ENCODE assay signal across 8 cellular contexts in the genomic region with DNA sequence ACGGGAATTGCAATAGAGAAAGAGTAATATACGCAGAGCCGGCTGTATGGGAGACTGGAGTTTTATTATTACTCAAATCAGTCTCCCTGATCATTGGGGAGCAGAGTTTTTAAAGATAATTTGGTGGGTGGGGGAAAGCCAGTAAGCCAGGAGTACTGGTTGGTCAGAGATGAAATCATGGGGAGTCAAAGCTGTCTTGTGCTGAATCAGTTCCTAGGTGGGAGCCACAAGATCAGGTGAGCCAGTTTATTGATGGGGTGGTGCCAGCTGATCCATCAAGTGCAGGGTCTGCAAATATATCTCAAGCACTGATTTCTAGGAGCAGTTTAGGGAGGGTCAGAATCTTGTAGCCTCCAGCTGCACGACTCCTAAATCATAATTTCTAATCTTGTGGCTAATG.
DNase-seq lines count a peak whose midpoint lies in the region; ATAC-seq, FAIRE-seq and TF ChIP-seq lines count a peak whose summit lies in the region.
"Not testable (repeated sequence)": the region's sequence is repeated elsewhere in the genome, so short reads cannot be mapped to it uniquely, and the experiment has no call there.

No MANE protein-coding gene starts in this region.

- H4K91ac ChIP-seq in H1 (replicated peaks; ENCODE audit: insufficient read length, low read length): not testable (repeated sequence)
- H4K91ac ChIP-seq in trophoblast cell (ENCODE audit: low read depth, low read length): peak overlapping the region; percentile 64

- not testable (repeated sequence) for H3K79me1 ChIP-seq in H1 (ENCODE audit: low read depth, low read length); trophoblast cell (ENCODE audit: low read length)

- H3K9ac ChIP-seq in H1 (replicated peaks in 1 of 4; ENCODE audit: extremely low read depth in 1 of 4, low read depth in 3 of 4, low read length in 3 of 4); trophoblast cell (ENCODE audit: low read length): not testable (repeated sequence)

- H3K4me3 Mint-ChIP-seq in CD8-positive, alpha-beta T cell; T-helper 17 cell; activated CD4-positive, alpha-beta memory T cell treated with anti-CD3 and anti-CD28 coated beads for 36 hours: not testable (repeated sequence)
- peak overlapping the region; percentile 46 to 51 for H3K4me3 Mint-ChIP-seq in activated T-cell treated with anti-CD3 and anti-CD28 coated beads, Interleukin-2, amount 50 U/mL, for 72 hours
- peak overlapping the region; percentile 68 for H3K4me3 Mint-ChIP-seq in activated naive CD8-positive, alpha-beta T cell

- H2BK12ac ChIP-seq in H1 (ENCODE audit: low read depth, low read length): 0 out of 2 replicates have a peak overlapping the region, but pooled peaks have one; percentile 51
- H2BK12ac ChIP-seq in trophoblast cell (ENCODE audit: low read length): not testable (repeated sequence)

- WGBS in H1 (ENCODE audit: extremely low coverage in 1 of 2, insufficient coverage in 1 of 2, insufficient read length in 1 of 2, insufficient replicate concordance in 2 of 2, low coverage in 1 of 2, low lambda C conversion rate in 2 of 2, missing lambda C conversion rate in 1 of 2), 2 experiments: 80% methylated on average over 4 of the region's 4 CpGs; no CpG with 5 or more reads in 1 of the 2 experiments
- WGBS in trophoblast cell (ENCODE audit: extremely low coverage, insufficient coverage, insufficient read length): no CpG with 5 or more reads among the region's 4 CpGs

- H3K9me3 Mint-ChIP-seq in CD8-positive, alpha-beta T cell; activated CD4-positive, alpha-beta memory T cell treated with anti-CD3 and anti-CD28 coated beads for 36 hours; activated T-cell treated with anti-CD3 and anti-CD28 coated beads, Interleukin-2, amount 50 U/mL, for 72 hours; activated naive CD8-positive, alpha-beta T cell (ENCODE audit: low read depth): not testable (repeated sequence)

- CTCF ChIA-PET in CD8-positive, alpha-beta T cell (lab: Charles Lee): interaction anchor here (1.0 to 1.2 kb wide), 2 partner anchors 9 to 120 kb away, joined by 4 read pairs; no protein-coding TSS in a partner anchor
- CTCF ChIA-PET in activated CD4-positive, alpha-beta memory T cell treated with anti-CD3 and anti-CD28 coated beads for 36 hours (lab: Charles Lee): interaction anchor here (1.3 to 4.8 kb wide), 3 partner anchors 9 to 78 kb away, joined by 5 to 39 read pairs (median 5); no protein-coding TSS in a partner anchor
- CTCF ChIA-PET in H1 (lab: Charles Lee; ENCODE audit: partially characterized antibody): interaction anchor here (0.7 to 6.5 kb wide), 7 partner anchors 9 to 319 kb away, joined by 3 to 54 read pairs (median 4); no protein-coding TSS in a partner anchor

- peaks cover 57% of the 10 kb centered on the region for H3K4me1 Mint-ChIP-seq in CD8-positive, alpha-beta T cell (ENCODE audit: low read depth)
- peaks cover 19% of the 10 kb centered on the region for H3K4me1 Mint-ChIP-seq in T-helper 17 cell
- H3K4me1 Mint-ChIP-seq in activated CD4-positive, alpha-beta memory T cell treated with anti-CD3 and anti-CD28 coated beads for 36 hours (ENCODE audit: low read depth): peaks cover 87% of the 10 kb centered on the region
- peaks cover 94% of the 10 kb centered on the region for H3K4me1 Mint-ChIP-seq in activated T-cell treated with anti-CD3 and anti-CD28 coated beads, Interleukin-2, amount 50 U/mL, for 72 hours (ENCODE audit: low read depth)
- H3K4me1 Mint-ChIP-seq in activated naive CD8-positive, alpha-beta T cell (ENCODE audit: low read depth): peaks cover 96% of the 10 kb centered on the region

- H2BK15ac ChIP-seq in H1 (ENCODE audit: low read length): not testable (repeated sequence)

- not testable (repeated sequence) for TF ChIP-seq CTCF in CD8-positive, alpha-beta T cell (IDR thresholded peaks at IDR 0.05); H1 (IDR thresholded peaks at IDR 0.05; ENCODE audit: control extremely low read depth in 1 of 3, insufficient read depth in 1 of 3, low read depth in 1 of 3, low read length in 3 of 3); vagina (IDR thresholded peaks at IDR 0.05)

- not testable (repeated sequence) for H3K9me3 ChIP-seq in CD8-positive, alpha-beta T cell (ENCODE audit: low read length); T-helper 17 cell (ENCODE audit: control insufficient read depth, low read length, poor library complexity, severe bottlenecking); H1 (ENCODE audit: insufficient read depth in 2 of 2, low read depth in 1 of 2, low read length in 1 of 2); trophoblast cell (ENCODE audit: insufficient read depth, low read depth, low read length); vagina

- not testable (repeated sequence) for H3K27ac ChIP-seq in CD8-positive, alpha-beta T cell (ENCODE audit: low read depth, low read length); H1 (ENCODE audit: low read depth, low read length)
- H3K27ac ChIP-seq in trophoblast cell (ENCODE audit: low read depth, low read length) (peak overlapping the region; percentile 33), vagina (peak overlapping the region; percentile 1)

- H4K12ac ChIP-seq in trophoblast cell (ENCODE audit: low read depth, low read length): not testable (repeated sequence)

- not testable (repeated sequence) for H4K5ac ChIP-seq in H1 (ENCODE audit: insufficient read length, low read depth, low read length)

- H2BK20ac ChIP-seq in H1 (ENCODE audit: low read length): peak overlapping the region; percentile 91; the same call in 1 of the 2 replicates

- not testable (repeated sequence) for TF ChIP-seq EP300 in H1 (IDR thresholded peaks at IDR 0.05; ENCODE audit: borderline replicate concordance in 1 of 2, low read depth in 2 of 2, low read length in 2 of 2)

- H3K23ac ChIP-seq in H1 (ENCODE audit: insufficient read length); trophoblast cell (ENCODE audit: low read length): not testable (repeated sequence)

- not testable (repeated sequence) for H3K18ac ChIP-seq in H1 (ENCODE audit: extremely low read depth, low read length); trophoblast cell (ENCODE audit: low read length)

- not testable (repeated sequence) for H3K36me3 ChIP-seq in CD8-positive, alpha-beta T cell (ENCODE audit: insufficient read depth, low read length); H1 (ENCODE audit: control insufficient read depth in 2 of 4, insufficient read depth in 4 of 4, low read length in 3 of 4); trophoblast cell (ENCODE audit: control insufficient read depth in 1 of 2, insufficient read depth in 2 of 2, low read length in 2 of 2); vagina

- TF ChIP-seq POLR2A in H1 (IDR thresholded peaks at IDR 0.05; ENCODE audit: control extremely low read depth in 1 of 2, low read depth in 2 of 2, low read length in 2 of 2); vagina (IDR thresholded peaks at IDR 0.05): not testable (repeated sequence)

- intact Hi-C loops in CD8-positive, alpha-beta T cell (cut with DNase I, micrococcal nuclease); vagina (cut with DNase I): not testable (repeated sequence)
- intact Hi-C loops in activated CD4-positive, alpha-beta memory T cell treated with anti-CD3 and anti-CD28 coated beads for 36 hours (cut with micrococcal nuclease): loop anchor here (10.0 kb wide), 1 partner anchor 649 kb away; no protein-coding TSS in a partner anchor

- H2AFZ ChIP-seq in H1 (ENCODE audit: low read length); trophoblast cell (ENCODE audit: insufficient read depth, low read length, poor library complexity): not testable (repeated sequence)

- not testable (repeated sequence) for H3K56ac ChIP-seq in H1 (replicated peaks; ENCODE audit: insufficient read length, low read depth, low read length)

- not testable (repeated sequence) for H3K23me2 ChIP-seq in H1 (ENCODE audit: low read depth, low read length)

- not testable (repeated sequence) for ATAC-seq in CD8-positive, alpha-beta T cell; T-helper 17 cell
- ATAC-seq in activated T-cell treated with anti-CD3 and anti-CD28 coated beads, Interleukin-2, amount 50 U/mL, for 72 hours (replicated peaks in 1 of 2): peak; percentile 8 to 12

- H3K14ac ChIP-seq in H1 (ENCODE audit: insufficient read length); trophoblast cell (ENCODE audit: low read length): not testable (repeated sequence)

- not testable (repeated sequence) for H3K36me3 Mint-ChIP-seq in CD8-positive, alpha-beta T cell; T-helper 17 cell (ENCODE audit: low read depth); activated CD4-positive, alpha-beta memory T cell treated with anti-CD3 and anti-CD28 coated beads for 36 hours; activated naive CD8-positive, alpha-beta T cell
- H3K36me3 Mint-ChIP-seq in activated T-cell treated with anti-CD3 and anti-CD28 coated beads, Interleukin-2, amount 50 U/mL, for 72 hours (ENCODE audit: insufficient read depth in 2 of 2): peaks cover 8 to 17% of the 10 kb centered on the region in 2 donors

- H3K79me2 ChIP-seq in H1 (ENCODE audit: control insufficient read depth in 1 of 2, insufficient read depth in 2 of 2, low read length in 2 of 2); trophoblast cell (ENCODE audit: control insufficient read depth, insufficient read depth, low read length, poor library complexity): not testable (repeated sequence)

- peak overlapping the region; percentile 61 for H2BK120ac ChIP-seq in H1 (replicated peaks; ENCODE audit: low read depth, low read length)
- H2BK120ac ChIP-seq in trophoblast cell (ENCODE audit: insufficient read depth, low read length, poor library complexity): peak overlapping the region; percentile 17

- peaks cover 48% of the 10 kb centered on the region for H3K4me1 ChIP-seq in CD8-positive, alpha-beta T cell (ENCODE audit: insufficient read depth, low read length)
- H3K4me1 ChIP-seq in H1 (replicated peaks in 1 of 4; ENCODE audit: control insufficient read depth in 3 of 4, insufficient read depth in 4 of 4, low read length in 3 of 4); trophoblast cell (ENCODE audit: control insufficient read depth in 1 of 2, insufficient read depth in 2 of 2, low read length in 2 of 2): not testable (repeated sequence)
- peaks cover 16% of the 10 kb centered on the region for H3K4me1 ChIP-seq in vagina

- H3K27me3 Mint-ChIP-seq in CD8-positive, alpha-beta T cell (ENCODE audit: low read depth); activated CD4-positive, alpha-beta memory T cell treated with anti-CD3 and anti-CD28 coated beads for 36 hours; activated T-cell treated with anti-CD3 and anti-CD28 coated beads, Interleukin-2, amount 50 U/mL, for 72 hours (ENCODE audit: low read depth); activated naive CD8-positive, alpha-beta T cell: not testable (repeated sequence)
- H3K27me3 Mint-ChIP-seq in T-helper 17 cell: peaks cover 19% of the 10 kb centered on the region

- not testable (repeated sequence) for H3K4me3 ChIP-seq in CD8-positive, alpha-beta T cell (ENCODE audit: low read depth, low read length); H1 (ENCODE audit: extremely low read depth in 1 of 4, insufficient read depth in 2 of 4, low read depth in 3 of 4, low read length in 4 of 4); trophoblast cell (ENCODE audit: low read depth, low read length); vagina

- POLR2A ChIA-PET in CD8-positive, alpha-beta T cell (lab: Charles Lee); H1 (lab: Charles Lee; ENCODE audit: partially characterized antibody): not testable (repeated sequence)
- POLR2A ChIA-PET in activated CD4-positive, alpha-beta memory T cell treated with anti-CD3 and anti-CD28 coated beads for 36 hours (lab: Charles Lee): interaction anchor here (0.7 to 1.0 kb wide), 3 partner anchors 9 to 75 kb away, joined by 3 to 4 read pairs (median 3); no protein-coding TSS in a partner anchor

- FAIRE-seq in H1 (lab: Jason Lieb, UNC): not testable (repeated sequence)

- H4K20me1 ChIP-seq in H1 (replicated peaks in 1 of 2; ENCODE audit: control insufficient read depth in 1 of 2, insufficient read depth in 2 of 2, low read length in 2 of 2): not testable (repeated sequence)

- H2AK5ac ChIP-seq in H1 (ENCODE audit: low read depth, low read length); trophoblast cell (ENCODE audit: low read length): not testable (repeated sequence)

- H3K27ac Mint-ChIP-seq in CD8-positive, alpha-beta T cell: peak overlapping the region; percentile 46
- peak overlapping the region; percentile 9 for H3K27ac Mint-ChIP-seq in T-helper 17 cell
- peak overlapping the region; percentile 89 for H3K27ac Mint-ChIP-seq in activated CD4-positive, alpha-beta memory T cell treated with anti-CD3 and anti-CD28 coated beads for 36 hours
- H3K27ac Mint-ChIP-seq in activated T-cell treated with anti-CD3 and anti-CD28 coated beads, Interleukin-2, amount 50 U/mL, for 72 hours: not testable (repeated sequence)
- H3K27ac Mint-ChIP-seq in activated naive CD8-positive, alpha-beta T cell: peak overlapping the region; percentile 97

- H3K27me3 ChIP-seq in CD8-positive, alpha-beta T cell (ENCODE audit: insufficient read depth, low read length); H1 (replicated peaks in 1 of 4; ENCODE audit: control insufficient read depth in 3 of 4, extremely low read depth in 1 of 4, insufficient read depth in 3 of 4, low read length in 3 of 4); trophoblast cell (ENCODE audit: insufficient read depth, low read length); vagina: not testable (repeated sequence)

- not testable (repeated sequence) for DNase-seq in CD8-positive, alpha-beta T cell; T-helper 17 cell; activated CD4-positive, alpha-beta memory T cell treated with anti-CD3 and anti-CD28 coated beads for 36 hours; activated T-cell treated with anti-CD3 and anti-CD28 coated beads, Interleukin-2, amount 50 U/mL, for 72 hours; H1 (ENCODE audit: low read depth in 1 of 2, low spot score in 2 of 2); trophoblast cell; vagina (ENCODE audit: extremely low spot score in 2 of 2)

- H4K8ac ChIP-seq in H1 (ENCODE audit: extremely low read depth, insufficient read depth, low read length); trophoblast cell (ENCODE audit: low read depth, low read length): not testable (repeated sequence)

- TF ChIP-seq RAD21 in H1 (IDR thresholded peaks at IDR 0.05 in 1 of 2, conservative IDR thresholded peaks at IDR 0.05 in 1 of 2; ENCODE audit: low read depth in 2 of 2, low read length in 2 of 2): not testable (repeated sequence)

- H2BK5ac ChIP-seq in H1 (ENCODE audit: low read depth, low read length): peak overlapping the region; percentile 53; the same call in 1 of the 2 replicates
- H2BK5ac ChIP-seq in trophoblast cell (ENCODE audit: low read depth, low read length, poor library complexity): peak overlapping the region; percentile 72

- H3K4ac ChIP-seq in H1 (replicated peaks; ENCODE audit: insufficient read length, low read depth, low read length); trophoblast cell (ENCODE audit: low read depth, low read length): not testable (repeated sequence)

- H3K4me2 ChIP-seq in H1 (ENCODE audit: insufficient read depth in 1 of 2, low read depth in 2 of 2, low read length in 2 of 2); trophoblast cell (ENCODE audit: low read length): not testable (repeated sequence)
